Comparison of ENCODE assay signal across 9 cellular contexts in genomic region chr9:108151161-108151586, GRCh38.
DNase-seq lines count a peak whose midpoint lies in the region; ATAC-seq and TF ChIP-seq lines count a peak whose summit lies in the region.
"Had no signal": no experiment of that assay in that cellular context is flagged by ENCODE, and none has a peak within 500 bp of the region (broad histone marks: within the 10 kb centered on the region; RNA-seq: fewer than 3 reads in every experiment).

No MANE protein-coding gene starts in this region.

- H3K36me3 ChIP-seq in RWPE2 (ENCODE audit: low read depth) (no peaks in the 10 kb centered on the region), heart left ventricle (no peaks in the 10 kb centered on the region), testis (ENCODE audit: low read depth, missing control alignments) (no peaks in the 10 kb centered on the region), Karpas-422 (ENCODE audit: insufficient read depth, low read length) (no peaks in the 10 kb centered on the region)

- intact Hi-C loops in heart left ventricle (cut with DNase I) (loop anchor here in 2 of 10 donors (5.0 to 10.0 kb wide), 2 partner anchors 121 to 506 kb away; no protein-coding TSS in a partner anchor), testis (cut with DNase I; ENCODE audit: low total_unique reads) (no loop called here)

- H3K27ac ChIP-seq in RWPE2 (ENCODE audit: poor library complexity, severe bottlenecking) (no peak overlapping the region), heart left ventricle (peak overlapping the region; percentile 32 to 82 (median 66)), testis (peak overlapping the region in 1 of 2 donors; percentile 69), Karpas-422 (ENCODE audit: low read length) (no peak overlapping the region)

- 20 to 37% (median 32%) methylated on average over 8 of the region's 8 CpGs for WGBS in heart left ventricle, 4 donors
- WGBS in testis, 2 donors: 35 to 39% methylated on average over 8 of the region's 8 CpGs

- H3K4me1 ChIP-seq in RWPE2 (ENCODE audit: insufficient read depth, poor library complexity, severe bottlenecking) (peaks cover 11% of the 10 kb centered on the region), heart left ventricle (peaks cover 0 to 26% (median 13%) of the 10 kb centered on the region in 12 donors), testis (peaks cover 14% of the 10 kb centered on the region), Karpas-422 (ENCODE audit: low read length) (no peaks in the 10 kb centered on the region)

- H3K9me3 ChIP-seq in RWPE2 (ENCODE audit: severe bottlenecking): peaks cover 2% of the 10 kb centered on the region
- H3K9me3 ChIP-seq in heart left ventricle: peaks cover 0 to 6% (median 0%) of the 10 kb centered on the region in 12 donors
- no peaks in the 10 kb centered on the region for H3K9me3 ChIP-seq in testis
- H3K9me3 ChIP-seq in Karpas-422 (ENCODE audit: low read length): no peaks in the 10 kb centered on the region

- H3K9ac ChIP-seq in Karpas-422 (ENCODE audit: low read length): no peak overlapping the region

- no peaks in the 10 kb centered on the region for H3K79me2 ChIP-seq in Karpas-422 (ENCODE audit: low read length)

- ATAC-seq in RWPE2 (ENCODE audit: low read depth): peak; percentile 82
- ATAC-seq in heart left ventricle: peak in 3 of 4 donors; percentile 46 to 74 (median 58)
- ATAC-seq in HG02970 (IDR thresholded peaks at IDR 0.05; ENCODE audit: low FRiP score, unreplicated experiment): no peak

- H3K9me2 ChIP-seq in Karpas-422 (replicated peaks; ENCODE audit: insufficient read depth, low read length): no peaks in the 10 kb centered on the region

- no peaks in the 10 kb centered on the region for H4K20me1 ChIP-seq in Karpas-422 (ENCODE audit: insufficient read depth, low read depth, low read length)

- TF ChIP-seq POLR2A in heart left ventricle (IDR thresholded peaks at IDR 0.05) (no peak), testis (IDR thresholded peaks at IDR 0.05) (no peak)

- H3K4me2 ChIP-seq in Karpas-422 (ENCODE audit: low read depth, low read length, poor library complexity, severe bottlenecking): no peak overlapping the region

- TF ChIP-seq CTCF in RWPE2 (IDR thresholded peaks at IDR 0.05; ENCODE audit: poor library complexity, severe bottlenecking) (no peak), heart left ventricle (IDR thresholded peaks at IDR 0.05) (no peak), testis (IDR thresholded peaks at IDR 0.05) (no peak)

- no peak overlapping the region for H3K4me3 ChIP-seq in RWPE2 (ENCODE audit: severe bottlenecking)
- no peak overlapping the region for H3K4me3 ChIP-seq in heart left ventricle
- H3K4me3 ChIP-seq in testis: no peak overlapping the region
- no peak overlapping the region for H3K4me3 ChIP-seq in Karpas-422 (ENCODE audit: low read length)

- no peak overlapping the region for H2AFZ ChIP-seq in Karpas-422 (ENCODE audit: low read length)

- DNase-seq in HT1080 (ENCODE audit: low read depth) (peak; percentile 87), RWPE2 (ENCODE audit: low spot score) (no peak), heart left ventricle (peak in 4 of 5 donors; percentile 20 to 59 (median 40)), testis (peak; percentile 32), germinal center (ENCODE audit: low spot score) (no peak), Karpas-422 (no peak)
- DNase-seq: MM.1S, NCI-H774 had no signal

- H3K27me3 ChIP-seq in RWPE2 (ENCODE audit: insufficient read depth, poor library complexity, severe bottlenecking) (no peaks in the 10 kb centered on the region), heart left ventricle (no peaks in the 10 kb centered on the region), testis (no peaks in the 10 kb centered on the region), Karpas-422 (ENCODE audit: low read length) (no peaks in the 10 kb centered on the region)

Comparison
In these comparisons a context has a peak if more than half of its experiments do, and no peak if none do; other contexts are left out.
1. DNase-seq: peak in HT1080 (single experiment), heart left ventricle (4 of 5) and testis (single experiment); none in RWPE2 (single experiment), germinal center (single experiment) and Karpas-422 (single experiment).
2. H3K27ac ChIP-seq: peak in heart left ventricle (12 of 12); none in RWPE2 (single experiment) and Karpas-422 (single experiment).